ENCODE assay signal across 8 cellular contexts in the genomic region with DNA sequence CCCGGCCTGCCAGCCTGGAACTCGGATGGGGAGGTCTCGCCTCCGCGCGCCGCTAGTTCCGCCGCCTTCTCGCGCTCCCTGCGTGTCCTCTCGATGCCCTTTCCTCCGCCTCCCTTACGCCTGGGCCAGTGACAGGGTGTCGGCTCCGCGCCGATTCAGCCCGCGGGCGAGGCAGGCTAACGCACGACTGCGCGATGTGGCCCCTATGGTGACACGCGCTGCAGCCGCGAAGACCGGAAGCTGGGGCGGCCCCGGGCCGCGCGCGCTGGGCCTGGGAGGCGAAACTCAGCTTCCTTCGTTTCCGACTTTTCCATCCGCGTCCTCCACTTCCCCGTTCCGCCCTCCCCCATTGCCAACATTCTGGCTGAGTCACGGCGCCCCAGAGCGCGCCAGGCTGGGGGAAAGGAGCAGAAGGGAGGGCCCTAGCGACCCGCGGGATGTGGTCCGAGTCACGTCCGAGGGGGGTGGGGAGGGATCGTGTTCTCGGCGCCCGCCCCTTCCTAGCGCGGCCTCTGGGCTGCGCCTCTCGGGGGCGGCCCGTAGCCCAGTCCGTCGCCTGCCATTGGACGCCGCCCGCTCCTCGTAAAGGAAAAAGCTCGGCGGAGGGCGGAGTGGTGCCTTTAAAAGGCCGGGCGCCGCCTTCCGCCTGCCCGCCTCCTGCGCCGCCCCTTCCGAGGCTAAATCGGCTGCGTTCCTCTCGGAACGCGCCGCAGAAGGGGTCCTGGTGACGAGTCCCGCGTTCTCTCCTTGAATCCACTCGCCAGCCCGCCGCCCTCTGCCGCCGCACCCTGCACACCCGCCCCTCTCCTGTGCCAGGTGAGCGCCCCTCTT. TPM values are rescaled to one million over a fixed set of nuclear protein-coding genes. Genes with fewer than 3 reads are reported as not detected.
DNase-seq lines count a peak whose midpoint lies in the region; ATAC-seq and TF ChIP-seq lines count a peak whose summit lies in the region.

A gene (plus strand): TSS at position 649 of the 831 bp plus-strand sequence. CDS start 1,138 bp downstream, outside the sequence.

- peaks cover 47% of the 10 kb centered on the region for H3K36me3 ChIP-seq in BE2C

- no peaks in the 10 kb centered on the region for H3K9me3 Mint-ChIP-seq in activated CD4-positive, alpha-beta T cell treated with anti-CD3 and anti-CD28 coated beads, Interleukin-2, amount 10 ng/mL, durations not matched to agents 24 days and 14 days

- H3K4me3 Mint-ChIP-seq in activated CD4-positive, alpha-beta T cell treated with anti-CD3 and anti-CD28 coated beads, Interleukin-2, amount 10 ng/mL, durations not matched to agents 24 days and 14 days = peak within 1 kb of the TSS; percentile 92

- no peaks in the 10 kb centered on the region for H3K27me3 Mint-ChIP-seq in activated CD4-positive, alpha-beta T cell treated with anti-CD3 and anti-CD28 coated beads, Interleukin-2, amount 10 ng/mL, durations not matched to agents 24 days and 14 days

- intact Hi-C loops in activated CD4-positive, alpha-beta T cell treated with anti-CD3 and anti-CD28 coated beads, Interleukin-2, amount 10 ng/mL, durations not matched to agents 24 days and 14 days (cut with micrococcal nuclease) = loop anchor here (1.0 to 2.0 kb wide), 3 partner anchors 10 to 69 kb away; a partner anchor contains a TSS

- peak within 1 kb of the TSS; percentile 85 for H3K4me3 ChIP-seq in BE2C (ENCODE audit: low read depth, low read length)
- H3K4me3 ChIP-seq in coronary artery = peak within 1 kb of the TSS; percentile 80

- H3K9me3 ChIP-seq in BE2C = no peaks in the 10 kb centered on the region

- H3K27me3 ChIP-seq in BE2C = no peaks in the 10 kb centered on the region

- H3K4me1 Mint-ChIP-seq in activated CD4-positive, alpha-beta T cell treated with anti-CD3 and anti-CD28 coated beads, Interleukin-2, amount 10 ng/mL, durations not matched to agents 24 days and 14 days = peaks cover 35% of the 10 kb centered on the region

- peak within 1 kb of the TSS; percentile 99 to 100 for H3K27ac ChIP-seq in coronary artery

- H3K36me3 Mint-ChIP-seq in activated CD4-positive, alpha-beta T cell treated with anti-CD3 and anti-CD28 coated beads, Interleukin-2, amount 10 ng/mL, durations not matched to agents 24 days and 14 days (ENCODE audit: low read depth) = peaks cover 54% of the 10 kb centered on the region

- peak; percentile 71 for ATAC-seq in HG03460 (IDR thresholded peaks at IDR 0.05; ENCODE audit: unreplicated experiment)

- peaks cover 13% of the 10 kb centered on the region for H3K4me1 ChIP-seq in BE2C

- peak; percentile 98 for DNase-seq in BE2C
- peak; percentile 89 for DNase-seq in GM19240 (ENCODE audit: insufficient read length, low spot score)
- peak; percentile 94 for DNase-seq in NCI-H526 treated with DMSO at 0.1 percent for 48 hours (lab: John Stamatoyannopoulos, UW)
- DNase-seq in activated CD4-positive, alpha-beta T cell treated with anti-CD3 and anti-CD28 coated beads, Interleukin-2, amount 10 ng/mL, durations not matched to agents 24 days and 14 days = peak; percentile 99
- DNase-seq in coronary artery (ENCODE audit: low spot score) = peak; percentile 99
- DNase-seq in left kidney (ENCODE audit: low read depth, low spot score) = peak; percentile 99
- DNase-seq in stimulated activated CD4-positive, alpha-beta T cell treated with anti-CD3 and anti-CD28 coated beads, Interleukin-2, amount 100 ng/mL, for 24 hours = peak; percentile 97 to 98

- H3K27ac Mint-ChIP-seq in activated CD4-positive, alpha-beta T cell treated with anti-CD3 and anti-CD28 coated beads, Interleukin-2, amount 10 ng/mL, durations not matched to agents 24 days and 14 days = peak within 1 kb of the TSS; percentile 99

- TF ChIP-seq CTCF in BE2C (IDR thresholded peaks at IDR 0.05; ENCODE audit: low read depth, low read length) (no peak), coronary artery (IDR thresholded peaks at IDR 0.05) (no peak)

RNA-seq across cellular contexts. Expression of the gene that starts here (rescaled TPM):
- polyA plus RNA-seq in BE2C (2012; ENCODE audit: insufficient read depth, insufficient read length, low read depth) = 2,114 TPM
- total RNA-seq in activated CD4-positive, alpha-beta T cell treated with anti-CD3 and anti-CD28 coated beads, Interleukin-2, amount 10 ng/mL, durations not matched to agents 24 days and 14 days = 2,074 and 2,109 TPM in 2 replicates

Comparison
In these comparisons a context has a peak if more than half of its experiments do, and no peak if none do; other contexts are left out.
1. Peak in every context shown above with its lines: DNase-seq, ATAC-seq, H3K4me3 ChIP-seq and H3K27ac ChIP-seq.